ENCODE assay signal across 8 cellular contexts in genomic region chr20:6265204-6265904, GRCh38.
A peak's percentile ranks its signal among the peaks of the same experiment; 100 is the strongest.
DNase-seq lines count a peak whose midpoint lies in the region; ATAC-seq, FAIRE-seq and TF ChIP-seq lines count a peak whose summit lies in the region.

No MANE protein-coding gene starts in this region.

- no peak for ATAC-seq in HG02884 (IDR thresholded peaks at IDR 0.05; ENCODE audit: unreplicated experiment)
- no peak for ATAC-seq in GM18517 (IDR thresholded peaks at IDR 0.05; ENCODE audit: unreplicated experiment)

- peak; percentile 42 for DNase-seq in Ammon's horn (ENCODE audit: low spot score)
- DNase-seq in HuH-7 (ENCODE audit: low spot score) = peak; percentile 67
- peak; percentile 44 for DNase-seq in RCC 7860 (ENCODE audit: low spot score)
- peak; percentile 4 to 35 for DNase-seq in foreskin fibroblast
- DNase-seq in mesenteric fat pad (ENCODE audit: low spot score) = no peak

- H3K4me3 ChIP-seq in foreskin fibroblast (ENCODE audit: low read depth in 1 of 2, low read length in 2 of 2) (no peak overlapping the region), skeletal muscle satellite cell (ENCODE audit: low read length) (no peak overlapping the region)

- TF ChIP-seq CTCF in foreskin fibroblast (IDR thresholded peaks at IDR 0.05; ENCODE audit: low read depth, low read length) = peak; percentile 32

- H3K9ac ChIP-seq in skeletal muscle satellite cell (ENCODE audit: low read depth, low read length) = no peak overlapping the region

- no peaks in the 10 kb centered on the region for H3K9me3 ChIP-seq in skeletal muscle satellite cell (replicated peaks; ENCODE audit: low read length)

- no peaks in the 10 kb centered on the region for H3K36me3 ChIP-seq in skeletal muscle satellite cell (ENCODE audit: insufficient read depth, low read length)

- H3K4me1 ChIP-seq in skeletal muscle satellite cell (ENCODE audit: control insufficient read depth, insufficient read depth, low read length) = no peaks in the 10 kb centered on the region

- peak overlapping the region; percentile 34 for H3K4me2 ChIP-seq in skeletal muscle satellite cell (ENCODE audit: low read length)

- peaks cover 19% of the 10 kb centered on the region for H3K27me3 ChIP-seq in skeletal muscle satellite cell (ENCODE audit: control insufficient read depth, insufficient read depth, low read length)

- peak; percentile 81 for FAIRE-seq in RCC 7860 (lab: Jason Lieb, UNC)
